In genomic region chr7:30698481-30698880, GRCh38 we compare ENCODE assay signal across 29 cellular contexts. TPM values are rescaled to one million over a fixed set of nuclear protein-coding genes. Genes with fewer than 3 reads are reported as not detected.
"Had no signal": no experiment of that assay in that cellular context is flagged by ENCODE, and none has a peak within 500 bp of the region (broad histone marks: within the 10 kb centered on the region; RNA-seq: fewer than 3 reads in every experiment).

No MANE protein-coding gene starts in this region.

- FAIRE-seq: astrocyte, endothelial cell of umbilical vein, frontal cortex, small intestine, TTC549 had no signal

- H3K27me3 ChIP-seq: colonic mucosa, left lung, transverse colon had no signal

- H3K4me3 ChIP-seq: colonic mucosa, dorsolateral prefrontal cortex, mucosa of descending colon had no signal

- H3K9me3 ChIP-seq: colonic mucosa, left lung, mucosa of descending colon, SK-N-SH, transverse colon had no signal

- H3K27me3 Mint-ChIP-seq: activated naive CD8-positive, alpha-beta T cell treated with anti-CD3 and anti-CD28 coated beads for 36 hours had no signal

- H3K27ac Mint-ChIP-seq: activated naive CD8-positive, alpha-beta T cell treated with anti-CD3 and anti-CD28 coated beads for 36 hours; memory B cell; naive B cell had no signal

- ATAC-seq: activated T-cell treated with anti-CD3 and anti-CD28 coated beads, Interleukin-2, amount 50 U/mL, for 4 hours; effector memory CD8-positive, alpha-beta T cell; sciatic nerve; stimulated activated naive B cell treated with anti-CD40 and anti-IgM and Interleukin-4, amounts not matched to agents 10 μg/mL and 1 μg/mL and 100 μg/mL, for 72 hours had no signal

- H3K4me1 ChIP-seq: colonic mucosa had no signal

- H3K4me3 Mint-ChIP-seq: activated naive CD8-positive, alpha-beta T cell treated with anti-CD3 and anti-CD28 coated beads for 36 hours; activated T-cell treated with anti-CD3 and anti-CD28 coated beads, Interleukin-2, amount 50 U/mL, for 4 hours; central memory CD8-positive, alpha-beta T cell; effector memory CD8-positive, alpha-beta T cell; memory B cell; naive B cell; stimulated activated naive B cell treated with anti-CD40 and anti-IgM and Interleukin-4, amounts not matched to agents 10 μg/mL and 1 μg/mL and 100 μg/mL, for 72 hours had no signal

- H3K36me3 Mint-ChIP-seq: activated naive CD8-positive, alpha-beta T cell treated with anti-CD3 and anti-CD28 coated beads for 36 hours; memory B cell; naive B cell; stimulated activated naive B cell treated with anti-CD40 and anti-IgM and Interleukin-4, amounts not matched to agents 10 μg/mL and 1 μg/mL and 100 μg/mL, for 72 hours had no signal

- H3K27ac ChIP-seq: colonic mucosa, dorsolateral prefrontal cortex, left lung, WERI-Rb-1 had no signal

- H3K36me3 ChIP-seq: colonic mucosa, left lung, transverse colon, WERI-Rb-1 had no signal

- DNase-seq: activated CD4-positive, alpha-beta T cell treated with anti-CD3 and anti-CD28 coated beads, Interleukin-2, amount 50 U/mL, for 4 hours; activated CD4-positive, CD25-positive, alpha-beta regulatory T cell treated with anti-CD3 and anti-CD28 coated beads, Interleukin-2, amount 50 U/mL, for 72 hours; activated CD8-positive, alpha-beta memory T cell treated with anti-CD3 and anti-CD28 coated beads, Interleukin-2, amount 50 U/mL, for 48 hours; activated naive CD4-positive, alpha-beta T cell treated with Interleukin-2 at 50 U/mL for 16 hours; activated naive CD8-positive, alpha-beta T cell treated with anti-CD3 and anti-CD28 coated beads for 36 hours; activated T-cell treated with anti-CD3 and anti-CD28 coated beads, Interleukin-2, amount 50 U/mL, for 4 hours; effector memory CD8-positive, alpha-beta T cell; left lung; naive B cell; SK-N-SH; stimulated activated CD4-positive, alpha-beta T cell treated with anti-CD3 and anti-CD28 coated beads, Interleukin-15, amount 100 ng/mL, for 24 hours; stimulated activated CD8-positive, alpha-beta memory T cell treated with anti-CD3 and anti-CD28 coated beads, Interleukin-4, amount 100 ng/mL, for 48 hours; stimulated activated naive B cell treated with anti-CD40 and anti-IgM and Interleukin-4, amounts not matched to agents 10 μg/mL and 1 μg/mL and 100 μg/mL, for 72 hours had no signal

RNA-seq across cellular contexts. Expression of gene CRHR2, which starts 16.2 kb away (rescaled TPM):
- total RNA-seq: activated CD8-positive, alpha-beta memory T cell treated with anti-CD3 and anti-CD28 coated beads for 36 hours; activated naive CD8-positive, alpha-beta T cell treated with anti-CD3 and anti-CD28 coated beads for 36 hours; activated T-cell treated with anti-CD3 and anti-CD28 coated beads, Interleukin-2, amount 50 U/mL, for 4 hours; astrocyte; endothelial cell of umbilical vein; esophagus mucosa; kidney epithelial cell; mucosa of descending colon; transverse colon had no signal
- polyA plus RNA-seq: endothelial cell of umbilical vein, SK-N-SH had no signal

RNA-seq across cellular contexts. Expression of gene INMT, which starts 53.5 kb away (rescaled TPM):
- total RNA-seq: activated CD8-positive, alpha-beta memory T cell treated with anti-CD3 and anti-CD28 coated beads for 36 hours; endothelial cell of umbilical vein; kidney epithelial cell had no signal
- polyA plus RNA-seq: endothelial cell of umbilical vein, SK-N-SH had no signal
